8 cellular contexts compared by ENCODE assay signal in genomic region chr17:36187904-36188663, GRCh38. TPM values are rescaled to one million over a fixed set of nuclear protein-coding genes. Genes with fewer than 3 reads are reported as not detected.
DNase-seq lines count a peak whose midpoint lies in the region; ATAC-seq and TF ChIP-seq lines count a peak whose summit lies in the region.
"Not testable (repeated sequence)": the region's sequence is repeated elsewhere in the genome, so short reads cannot be mapped to it uniquely, and the experiment has no call there.
"Had no signal": no experiment of that assay in that cellular context is flagged by ENCODE, and none has a peak within 500 bp of the region (broad histone marks: within the 10 kb centered on the region; RNA-seq: fewer than 3 reads in every experiment).

No MANE protein-coding gene starts in this region.

- CTCF ChIA-PET in activated CD4-positive, alpha-beta memory T cell treated with anti-CD3 and anti-CD28 coated beads, Interleukin-2, amount 10 ng/mL, durations not matched to agents 7 days and 5 days (lab: Charles Lee), result not testable (repeated sequence)

- not testable (repeated sequence) for ATAC-seq in central memory CD8-positive, alpha-beta T cell (replicated peaks; ENCODE audit: extremely low read depth, poor library complexity, severe bottlenecking)

- TF ChIP-seq CTCF in HL-60 (IDR thresholded peaks at IDR 0.05; ENCODE audit: insufficient read depth, low read length); neutrophil (IDR thresholded peaks at IDR 0.05): not testable (repeated sequence)

- H3K9me3 ChIP-seq in neutrophil, result not testable (repeated sequence)

- H3K36me3 ChIP-seq in neutrophil, result not testable (repeated sequence)

- DNase-seq in HL-60 (ENCODE audit: low read depth in 1 of 2, low spot score in 1 of 2); activated CD4-positive, alpha-beta memory T cell treated with anti-CD3 and anti-CD28 coated beads, Interleukin-2, amount 10 ng/mL, durations not matched to agents 7 days and 5 days; central memory CD8-positive, alpha-beta T cell (ENCODE audit: low spot score in 2 of 2): not testable (repeated sequence)
- peak; percentile 53 for DNase-seq in NOMO-1 treated with DMSO at 0.1 percent for 48 hours (lab: John Stamatoyannopoulos, UW; ENCODE audit: unreplicated experiment)
- DNase-seq in islet precursor cell, result peak; percentile 77

- H3K9me3 Mint-ChIP-seq in activated CD4-positive, alpha-beta memory T cell treated with anti-CD3 and anti-CD28 coated beads, Interleukin-2, amount 10 ng/mL, durations not matched to agents 7 days and 5 days; central memory CD8-positive, alpha-beta T cell; stimulated activated naive CD8-positive, alpha-beta T cell treated with anti-CD3 and anti-CD28 coated beads, Interleukin-15, Interleukin-2, amounts not matched to agents 100 ng/mL and 50 ng/mL, for 24 hours: not testable (repeated sequence)

- POLR2A ChIA-PET in activated CD4-positive, alpha-beta memory T cell treated with anti-CD3 and anti-CD28 coated beads, Interleukin-2, amount 10 ng/mL, durations not matched to agents 7 days and 5 days (lab: Charles Lee), result not testable (repeated sequence)

- peaks cover 55% of the 10 kb centered on the region for H3K27me3 Mint-ChIP-seq in activated CD4-positive, alpha-beta memory T cell treated with anti-CD3 and anti-CD28 coated beads, Interleukin-2, amount 10 ng/mL, durations not matched to agents 7 days and 5 days
- H3K27me3 Mint-ChIP-seq in central memory CD8-positive, alpha-beta T cell, result not testable (repeated sequence)
- peaks cover 70% of the 10 kb centered on the region for H3K27me3 Mint-ChIP-seq in stimulated activated naive CD8-positive, alpha-beta T cell treated with anti-CD3 and anti-CD28 coated beads, Interleukin-15, Interleukin-2, amounts not matched to agents 100 ng/mL and 50 ng/mL, for 24 hours

- H3K4me3 ChIP-seq in HL-60 (replicated peaks; ENCODE audit: insufficient read depth, low read length), result not testable (repeated sequence)
- H3K4me3 ChIP-seq in neutrophil (ENCODE audit: low read depth in 1 of 2, low read length in 1 of 2), result peak overlapping the region; percentile 19 to 41

- not testable (repeated sequence) for H3K4me3 Mint-ChIP-seq in activated CD4-positive, alpha-beta memory T cell treated with anti-CD3 and anti-CD28 coated beads, Interleukin-2, amount 10 ng/mL, durations not matched to agents 7 days and 5 days; stimulated activated naive CD8-positive, alpha-beta T cell treated with anti-CD3 and anti-CD28 coated beads, Interleukin-15, Interleukin-2, amounts not matched to agents 100 ng/mL and 50 ng/mL, for 24 hours
- peak overlapping the region; percentile 91 for H3K4me3 Mint-ChIP-seq in central memory CD8-positive, alpha-beta T cell

- H3K4me1 ChIP-seq in neutrophil (ENCODE audit: control insufficient read depth in 1 of 2, insufficient read depth in 1 of 2, low read depth in 1 of 2, low read length in 1 of 2), result peaks cover 71 to 88% of the 10 kb centered on the region in 2 experiments

- peak overlapping the region; percentile 15 for H3K27ac Mint-ChIP-seq in activated CD4-positive, alpha-beta memory T cell treated with anti-CD3 and anti-CD28 coated beads, Interleukin-2, amount 10 ng/mL, durations not matched to agents 7 days and 5 days
- peak overlapping the region; percentile 99 for H3K27ac Mint-ChIP-seq in central memory CD8-positive, alpha-beta T cell (ENCODE audit: low read depth)
- peak overlapping the region; percentile 82 for H3K27ac Mint-ChIP-seq in stimulated activated naive CD8-positive, alpha-beta T cell treated with anti-CD3 and anti-CD28 coated beads, Interleukin-15, Interleukin-2, amounts not matched to agents 100 ng/mL and 50 ng/mL, for 24 hours

- not testable (repeated sequence) for H3K27me3 ChIP-seq in HL-60 (ENCODE audit: insufficient read depth, poor library complexity, severe bottlenecking)
- H3K27me3 ChIP-seq in neutrophil, result peaks cover 20% of the 10 kb centered on the region

- not testable (repeated sequence) for H3K36me3 Mint-ChIP-seq in activated CD4-positive, alpha-beta memory T cell treated with anti-CD3 and anti-CD28 coated beads, Interleukin-2, amount 10 ng/mL, durations not matched to agents 7 days and 5 days (ENCODE audit: low read depth); stimulated activated naive CD8-positive, alpha-beta T cell treated with anti-CD3 and anti-CD28 coated beads, Interleukin-15, Interleukin-2, amounts not matched to agents 100 ng/mL and 50 ng/mL, for 24 hours (ENCODE audit: low read depth)
- H3K36me3 Mint-ChIP-seq in central memory CD8-positive, alpha-beta T cell (ENCODE audit: insufficient read depth), result peaks cover 24% of the 10 kb centered on the region

- H3K27ac ChIP-seq in HL-60 (replicated peaks) (peak overlapping the region; percentile 79), neutrophil (peak overlapping the region; percentile 93)

- H3K4me1 Mint-ChIP-seq in activated CD4-positive, alpha-beta memory T cell treated with anti-CD3 and anti-CD28 coated beads, Interleukin-2, amount 10 ng/mL, durations not matched to agents 7 days and 5 days, result peaks cover 29% of the 10 kb centered on the region
- peaks cover 68% of the 10 kb centered on the region for H3K4me1 Mint-ChIP-seq in central memory CD8-positive, alpha-beta T cell
- peaks cover 53% of the 10 kb centered on the region for H3K4me1 Mint-ChIP-seq in stimulated activated naive CD8-positive, alpha-beta T cell treated with anti-CD3 and anti-CD28 coated beads, Interleukin-15, Interleukin-2, amounts not matched to agents 100 ng/mL and 50 ng/mL, for 24 hours (ENCODE audit: low read depth)

RNA-seq across cellular contexts. Expression of gene CCL3L1, which starts 8.5 kb away (rescaled TPM):
- 1 to 10 TPM; 1.7 to 1.9 TPM for total RNA-seq in activated CD4-positive, alpha-beta memory T cell treated with anti-CD3 and anti-CD28 coated beads, Interleukin-2, amount 10 ng/mL, durations not matched to agents 7 days and 5 days
- total RNA-seq: GM23338 had no signal

RNA-seq across cellular contexts. Expression of gene TBC1D3B, which starts 11.6 kb away (rescaled TPM):
- total RNA-seq in activated CD4-positive, alpha-beta memory T cell treated with anti-CD3 and anti-CD28 coated beads, Interleukin-2, amount 10 ng/mL, durations not matched to agents 7 days and 5 days, result 1 to 10 TPM; 6.8 to 9.5 TPM

RNA-seq across cellular contexts. Expression of gene CCL4L2, which starts 22.8 kb away (rescaled TPM):
- 1 to 10 TPM; 3.6 to 4.0 TPM for total RNA-seq in activated CD4-positive, alpha-beta memory T cell treated with anti-CD3 and anti-CD28 coated beads, Interleukin-2, amount 10 ng/mL, durations not matched to agents 7 days and 5 days
- total RNA-seq: GM23338 had no signal

Comparison
In these comparisons a context has a peak if more than half of its experiments do, and no peak if none do; other contexts are left out.
1. H3K27ac Mint-ChIP-seq: peak in every context shown above with its lines; median percentile 99 in central memory CD8-positive, alpha-beta T cell; 82 in stimulated activated naive CD8-positive, alpha-beta T cell treated with anti-CD3 and anti-CD28 coated beads, Interleukin-15, Interleukin-2, amounts not matched to agents 100 ng/mL and 50 ng/mL, for 24 hours; 15 in activated CD4-positive, alpha-beta memory T cell treated with anti-CD3 and anti-CD28 coated beads, Interleukin-2, amount 10 ng/mL, durations not matched to agents 7 days and 5 days.